ENCODE assay signal across 8 cellular contexts in the genomic region with DNA sequence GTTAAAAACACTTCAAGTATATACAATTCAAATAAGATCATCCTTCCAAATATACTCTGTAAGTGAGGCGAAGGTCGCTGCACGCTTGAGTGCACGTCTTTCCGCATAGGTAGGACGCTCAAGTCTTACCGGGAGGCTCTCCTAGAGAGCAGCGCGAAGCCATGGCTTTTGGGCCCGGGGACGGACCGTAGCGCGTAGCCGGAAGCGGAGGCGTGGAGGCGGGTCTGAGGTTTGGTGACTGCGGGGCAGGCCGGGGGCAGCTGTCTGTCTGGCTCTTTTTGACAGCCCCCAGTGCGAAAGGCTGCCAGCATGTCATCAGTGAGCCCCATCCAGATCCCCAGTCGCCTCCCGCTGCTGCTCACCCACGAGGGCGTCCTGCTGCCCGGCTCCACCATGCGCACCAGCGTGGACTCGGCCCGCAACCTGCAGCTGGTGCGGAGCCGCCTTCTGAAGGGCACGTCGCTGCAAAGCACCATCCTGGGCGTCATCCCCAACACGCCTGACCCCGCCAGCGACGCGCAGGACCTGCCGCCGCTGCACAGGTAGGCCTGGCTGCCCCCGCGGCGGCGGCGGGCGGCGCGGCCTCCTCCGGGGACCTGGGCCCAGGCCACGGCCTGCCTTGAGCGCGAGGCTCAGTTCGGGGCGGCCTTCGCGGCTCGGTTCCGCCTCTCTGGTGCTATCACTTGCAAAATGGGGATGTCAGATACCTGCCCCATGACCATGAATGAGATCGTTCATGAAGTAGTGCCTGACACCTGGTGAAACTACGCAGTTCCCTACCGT. TPM values are rescaled to one million over a fixed set of nuclear protein-coding genes. Genes with fewer than 3 reads are reported as not detected.
DNase-seq lines count a peak whose midpoint lies in the region; ATAC-seq, FAIRE-seq and TF ChIP-seq lines count a peak whose summit lies in the region.

A gene with protein sequence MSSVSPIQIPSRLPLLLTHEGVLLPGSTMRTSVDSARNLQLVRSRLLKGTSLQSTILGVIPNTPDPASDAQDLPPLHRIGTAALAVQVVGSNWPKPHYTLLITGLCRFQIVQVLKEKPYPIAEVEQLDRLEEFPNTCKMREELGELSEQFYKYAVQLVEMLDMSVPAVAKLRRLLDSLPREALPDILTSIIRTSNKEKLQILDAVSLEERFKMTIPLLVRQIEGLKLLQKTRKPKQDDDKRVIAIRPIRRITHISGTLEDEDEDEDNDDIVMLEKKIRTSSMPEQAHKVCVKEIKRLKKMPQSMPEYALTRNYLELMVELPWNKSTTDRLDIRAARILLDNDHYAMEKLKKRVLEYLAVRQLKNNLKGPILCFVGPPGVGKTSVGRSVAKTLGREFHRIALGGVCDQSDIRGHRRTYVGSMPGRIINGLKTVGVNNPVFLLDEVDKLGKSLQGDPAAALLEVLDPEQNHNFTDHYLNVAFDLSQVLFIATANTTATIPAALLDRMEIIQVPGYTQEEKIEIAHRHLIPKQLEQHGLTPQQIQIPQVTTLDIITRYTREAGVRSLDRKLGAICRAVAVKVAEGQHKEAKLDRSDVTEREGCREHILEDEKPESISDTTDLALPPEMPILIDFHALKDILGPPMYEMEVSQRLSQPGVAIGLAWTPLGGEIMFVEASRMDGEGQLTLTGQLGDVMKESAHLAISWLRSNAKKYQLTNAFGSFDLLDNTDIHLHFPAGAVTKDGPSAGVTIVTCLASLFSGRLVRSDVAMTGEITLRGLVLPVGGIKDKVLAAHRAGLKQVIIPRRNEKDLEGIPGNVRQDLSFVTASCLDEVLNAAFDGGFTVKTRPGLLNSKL (plus strand): TSS at position 221 of the 783 bp plus-strand sequence. CDS start 89 bp downstream, at position 310.

- ATAC-seq in GM19328 (IDR thresholded peaks at IDR 0.05; ENCODE audit: unreplicated experiment) (peak; percentile 97), HG03520 (IDR thresholded peaks at IDR 0.05; ENCODE audit: unreplicated experiment) (peak; percentile 93), HepG2 (peak; percentile 96)

- 1% methylated on average over 23 of the region's 63 CpGs for whole genome bisulfite sequencing in HepG2 (ENCODE audit: low lambda C conversion rate)

- H3K79me2 ChIP-seq in HepG2 (ENCODE audit: insufficient read depth, low read length), result peaks cover 47% of the 10 kb centered on the region

- peaks cover 34% of the 10 kb centered on the region for H3K4me1 ChIP-seq in HepG2 (ENCODE audit: insufficient read depth, low read length)

- no peaks in the 10 kb centered on the region; a peak in 1 of 5 replicates for H3K27me3 ChIP-seq in HepG2 (ENCODE audit: control insufficient read depth in 1 of 2, insufficient read depth in 2 of 2, low read length in 2 of 2)

- DNase-seq in C1 segment of cervical spinal cord (lab: John Stamatoyannopoulos, UW) (peak; percentile 46 to 92 (median 86)), NCI-H748 (lab: John Stamatoyannopoulos, UW; ENCODE audit: unreplicated experiment) (peak; percentile 87), dermis blood vessel endothelial cell (peak; percentile 94), HepG2 (ENCODE audit: low spot score) (peak; percentile 87)
- peak; percentile 89 to 91 for DNase-seq in activated CD4-positive, alpha-beta T cell treated with anti-CD3 and anti-CD28 coated beads, Interleukin-2, amount 50 U/mL, for 4 hours
- DNase-seq in stimulated activated CD4-positive, alpha-beta T cell treated with anti-CD3 and anti-CD28 coated beads, Interleukin-2, amount 100 ng/mL, for 48 hours, result peak; percentile 90 to 91

- BruUV-seq in HepG2 (replicated peaks; lab: Mats Ljungman, UMichigan), result no TSS peak

- 0 out of 2 replicates have a peak, but pooled peaks cover 8% of the 10 kb centered on the region for H4K20me1 ChIP-seq in HepG2 (ENCODE audit: insufficient read depth, low read length)

- peak; percentile 20; the same call in 1 of the 2 replicates for TF ChIP-seq RAD21 in HepG2 (CRISPR knock-in tag; IDR thresholded peaks at IDR 0.05)

- peak within 1 kb of the TSS; percentile 85 for H3K27ac ChIP-seq in HepG2 (ENCODE audit: extremely low read length, insufficient read depth, low read length)

- CTCF ChIA-PET in HepG2 (lab: Yijun Ruan, JAX; ENCODE audit: low intra/inter-chr PET ratio, low total read pairs), result no interaction called here

- no peaks in the 10 kb centered on the region for H3K9me3 ChIP-seq in HepG2 (ENCODE audit: low read length)

- peak; percentile 32 to 71; a peak in 3 of 4 replicates for TF ChIP-seq EP300 in HepG2 (IDR thresholded peaks at IDR 0.05; ENCODE audit: low read depth in 2 of 2, low read length in 2 of 2)
- TF ChIP-seq EP300 in HepG2 (CRISPR knock-in tag; IDR thresholded peaks at IDR 0.05; ENCODE audit: borderline replicate concordance), result peak; percentile 40; the same call in 1 of the 2 replicates

- peak; percentile 81 to 87 for TF ChIP-seq POLR2A in HepG2 (IDR thresholded peaks at IDR 0.05; ENCODE audit: insufficient read depth in 1 of 2, low read depth in 2 of 2, low read length in 2 of 2)

- POLR2A ChIA-PET in HepG2 (lab: Yijun Ruan, JAX), result interaction anchor here (0.7 to 2.8 kb wide), 8 partner anchors 9 to 379 kb away, joined by 3 to 41 read pairs (median 4); a partner anchor contains a TSS

- intact Hi-C loops in HepG2 (cut with micrococcal nuclease; ENCODE audit: unreplicated experiment), result loop anchor here (1.0 kb wide), 1 partner anchor 9 kb away; no protein-coding TSS in a partner anchor

- H3K36me3 ChIP-seq in HepG2 (replicated peaks in 1 of 2; ENCODE audit: control insufficient read depth in 1 of 2, insufficient read depth in 2 of 2, low read length in 2 of 2), result peaks cover 0 to 6% of the 10 kb centered on the region in 2 experiments; a peak in 2 of 5 replicates

- H3K4me2 ChIP-seq in HepG2 (ENCODE audit: low read depth, low read length), result peak within 1 kb of the TSS; percentile 93

- H2AFZ ChIP-seq in HepG2 (ENCODE audit: low read length), result peak within 1 kb of the TSS; percentile 82

- peak within 1 kb of the TSS; percentile 93 to 95 (median 93) for H3K4me3 ChIP-seq in HepG2 (replicated peaks in 1 of 3; ENCODE audit: insufficient read depth in 1 of 3, low read depth in 2 of 3, low read length in 3 of 3)

- TF ChIP-seq CTCF in HepG2 (CRISPR knock-in tag; IDR thresholded peaks at IDR 0.05), result peak; percentile 36

- peak; percentile 48 for FAIRE-seq in HepG2 (lab: Jason Lieb, UNC)

- H3K9ac ChIP-seq in HepG2 (ENCODE audit: insufficient read depth, low read depth, low read length), result peak within 1 kb of the TSS; percentile 96

- in situ Hi-C loops in HepG2 (cut with HindIII; ENCODE audit: extremely low pct_ligation_motif_present, low pct_unique_long_range_greater_than_20kb), result no loop called here

TF ChIP-seq in HepG2, 621 proteins besides CTCF, POLR2A, EP300 and RAD21 (continues in another document):
- TF ChIP-seq HIVEP1 (CRISPR knock-in tag; IDR thresholded peaks at IDR 0.05), result peak; percentile 81
- peak; percentile 94; the same call in 1 of the 2 replicates for TF ChIP-seq PCBP1 (IDR thresholded peaks at IDR 0.05; ENCODE audit: borderline replicate concordance, low read depth, low read length)
- TF ChIP-seq PHF20 (CRISPR knock-in tag; IDR thresholded peaks at IDR 0.05), result peak; percentile 95
- TF ChIP-seq ZNF878 (CRISPR knock-in tag; IDR thresholded peaks at IDR 0.05), result no peak; the same call in 1 of the 2 replicates
- no peak; the same call in 1 of the 2 replicates for TF ChIP-seq ZNF572 (CRISPR knock-in tag; IDR thresholded peaks at IDR 0.05)
- TF ChIP-seq CEBPB (IDR thresholded peaks at IDR 0.05; ENCODE audit: borderline replicate concordance, low read depth, low read length), result no peak

RNA-seq across cellular contexts. Expression of the gene that starts here (rescaled TPM):
- total RNA-seq in dermis blood vessel endothelial cell, result 34.9 and 47.6 TPM in 2 replicates
- total RNA-seq in HepG2 (2016; rRNA removed; fragmentation: Illumina TruSeq; extraction: Trizol), result 63.3 and 85.6 TPM in 2 replicates
- 26.7 and 27.2 TPM in 2 replicates for total RNA-seq in HepG2 (2016; cell fraction: cytosol; rRNA removed; fragmentation: Illumina TruSeq; extraction: Trizol; ENCODE audit: low read depth)
- total RNA-seq in HepG2 (2016; cell fraction: insoluble cytoplasmic fraction; rRNA removed; fragmentation: Illumina TruSeq; extraction: Trizol), result 63.0 and 78.4 TPM in 2 replicates
- 27.7 and 32.4 TPM in 2 replicates for total RNA-seq in HepG2 (2016; cell fraction: membrane; rRNA removed; fragmentation: Illumina TruSeq; extraction: Trizol)
- 49.5 and 56.4 TPM in 2 replicates for total RNA-seq in HepG2 (2016; cell fraction: nucleus; rRNA removed; fragmentation: Illumina TruSeq; extraction: Trizol)
- polyA plus RNA-seq in HepG2 (2011; rRNA removed), result 39.2 and 41.3 TPM in 2 replicates
- polyA plus RNA-seq in HepG2 (2011; cell fraction: cytosol; rRNA removed), result 22.8 and 26.7 TPM in 2 replicates
- 42.5 and 46.5 TPM in 2 replicates for polyA plus RNA-seq in HepG2 (2011; cell fraction: nucleus; rRNA removed)
- 26.7 and 35.9 TPM in 2 replicates for polyA plus RNA-seq in HepG2 (2012)
- 3.8 and 4.6 TPM in 2 replicates for polyA plus RNA-seq in HepG2 (2016; cell fraction: cytosol; fragmentation: Illumina TruSeq; extraction: Trizol; ENCODE audit: low read depth)
- 47.9 and 51.0 TPM in 2 replicates for polyA plus RNA-seq in HepG2 (2016; cell fraction: insoluble cytoplasmic fraction; fragmentation: Illumina TruSeq; extraction: Trizol; ENCODE audit: low read depth)
- 7.6 and 10.0 TPM in 2 replicates for polyA plus RNA-seq in HepG2 (2016; cell fraction: membrane; fragmentation: Illumina TruSeq; extraction: Trizol; ENCODE audit: low read depth)
- polyA plus RNA-seq in HepG2 (2016; cell fraction: nucleus; fragmentation: Illumina TruSeq; extraction: Trizol; ENCODE audit: insufficient read depth, low read depth), result 47.6 and 48.7 TPM in 2 replicates
- polyA minus RNA-seq in HepG2 (2011; rRNA and poly(A)+ RNA removed; ENCODE audit: low replicate concordance), result 88.6 and 115 TPM in 2 replicates
- polyA minus RNA-seq in HepG2 (2011; cell fraction: cytosol; rRNA and poly(A)+ RNA removed), result 55.5 and 68.8 TPM in 2 replicates
- 91.2 and 118 TPM in 2 replicates for polyA minus RNA-seq in HepG2 (2011; cell fraction: nucleus; rRNA and poly(A)+ RNA removed)

Comparison
In these comparisons a context has a peak if more than half of its experiments do, and no peak if none do; other contexts are left out.
1. Peak in every context shown above with its lines: DNase-seq, ATAC-seq, H3K4me3 ChIP-seq and H3K27ac ChIP-seq.